19 cellular contexts compared by ENCODE assay signal in the genomic region with DNA sequence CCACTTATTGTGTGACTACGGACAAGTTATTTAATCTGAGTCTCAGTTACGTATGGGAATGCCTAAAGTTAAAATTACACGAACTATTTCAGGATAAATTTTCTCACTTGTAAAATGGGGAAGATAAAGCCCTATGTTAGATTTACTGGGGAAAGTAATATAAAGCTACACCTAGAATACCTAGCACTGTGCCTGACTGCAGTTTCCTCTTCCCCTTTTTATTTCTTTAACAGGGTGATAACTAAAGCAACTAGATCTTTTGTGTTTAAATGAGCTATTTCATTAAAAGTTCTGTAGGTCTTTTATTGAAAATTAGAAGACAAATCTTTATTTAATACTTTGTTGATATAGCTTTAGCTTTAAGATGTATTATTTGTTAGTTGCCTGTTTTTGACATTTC. TPM values are rescaled to one million over a fixed set of nuclear protein-coding genes. Genes with fewer than 3 reads are reported as not detected.
DNase-seq lines count a peak whose midpoint lies in the region; ATAC-seq, FAIRE-seq and TF ChIP-seq lines count a peak whose summit lies in the region.
"Had no signal": no experiment of that assay in that cellular context is flagged by ENCODE, and none has a peak within 500 bp of the region (broad histone marks: within the 10 kb centered on the region; RNA-seq: fewer than 3 reads in every experiment).

No MANE protein-coding gene starts in this region.

- H3K4me2 ChIP-seq in KMS-11, result peak overlapping the region; percentile 89
- H3K4me2 ChIP-seq in GM12878 (ENCODE audit: control insufficient read depth, insufficient read depth), result peak overlapping the region; percentile 73

- H3K79me2 ChIP-seq in KMS-11 (ENCODE audit: insufficient read depth, low read depth), result peaks cover 92% of the 10 kb centered on the region
- H3K79me2 ChIP-seq in GM12878 (ENCODE audit: control insufficient read depth, insufficient read depth, low read length), result peaks cover 100% of the 10 kb centered on the region

- TF ChIP-seq RAD21 in GM12878 (IDR thresholded peaks at IDR 0.05; ENCODE audit: insufficient read depth, low read depth, low read length), result no peak

- H3K36me3 ChIP-seq in left ventricle myocardium inferior (no peaks in the 10 kb centered on the region), KMS-11 (ENCODE audit: insufficient read depth) (no peaks in the 10 kb centered on the region), GM12878 (ENCODE audit: control insufficient read depth in 2 of 2, insufficient read depth in 2 of 2, low read length in 1 of 2) (peaks cover 3 to 7% of the 10 kb centered on the region in 2 experiments), thyroid gland (no peaks in the 10 kb centered on the region), testis (ENCODE audit: low read depth, missing control alignments) (no peaks in the 10 kb centered on the region)
- H3K36me3 ChIP-seq: ascending aorta had no signal

- in situ Hi-C loops in GM12878 (cut with MboI), result loop anchor here (10.0 kb wide), 2 partner anchors 206 to 214 kb away; no protein-coding TSS in a partner anchor

- TF ChIP-seq POLR2A in GM12878 (IDR thresholded peaks at IDR 0.05; ENCODE audit: low read depth, low read length), result no peak
- no peak for TF ChIP-seq POLR2A in thyroid gland (IDR thresholded peaks at IDR 0.05)
- no peak for TF ChIP-seq POLR2A in testis (IDR thresholded peaks at IDR 0.05)

- WGBS in GM12878 (ENCODE audit: insufficient coverage, insufficient replicate concordance, low lambda C conversion rate, missing lambda C conversion rate), result 7% methylated on average over 3 of the region's 3 CpGs
- 91 to 92% methylated on average over 3 of the region's 3 CpGs for WGBS in thyroid gland, 2 donors
- 77 to 85% methylated on average over 3 of the region's 3 CpGs for WGBS in testis, 2 donors

- H4K20me1 ChIP-seq in KMS-11 (ENCODE audit: insufficient read depth) (peaks cover 55% of the 10 kb centered on the region), GM12878 (ENCODE audit: control insufficient read depth, insufficient read depth) (peaks cover 38% of the 10 kb centered on the region)

- TF ChIP-seq CTCF in left ventricle myocardium inferior (IDR thresholded peaks at IDR 0.05; ENCODE audit: borderline replicate concordance), result no peak
- TF ChIP-seq CTCF in KMS-11 (conservative IDR thresholded peaks at IDR 0.05; ENCODE audit: low read depth, low read length), result no peak
- TF ChIP-seq CTCF in GM12878 (IDR thresholded peaks at IDR 0.05 in 2 of 3, conservative IDR thresholded peaks at IDR 0.05 in 1 of 3; ENCODE audit: control insufficient read depth in 2 of 3, extremely low read depth in 1 of 3, insufficient read depth in 1 of 3, low read depth in 3 of 3, low read length in 3 of 3), result no peak
- no peak for TF ChIP-seq CTCF in thyroid gland (IDR thresholded peaks at IDR 0.05)
- no peak for TF ChIP-seq CTCF in testis (IDR thresholded peaks at IDR 0.05)

- SMC1A ChIA-PET in GM12878 (lab: Charles Lee; ENCODE audit: uncharacterized antibody, unreplicated experiment), result interaction anchor here (0.7 to 5.1 kb wide), 40 partner anchors 9 to 213 kb away, joined by 3 to 91 read pairs (median 6); no protein-coding TSS in a partner anchor

- H3K9ac ChIP-seq in KMS-11, result no peak overlapping the region
- H3K9ac ChIP-seq in GM12878 (ENCODE audit: control insufficient read depth, insufficient read depth, low read length), result peak overlapping the region; percentile 94

- RAD21 ChIA-PET in GM12878 (lab: Charles Lee; ENCODE audit: unreplicated experiment), result interaction anchor here (0.8 to 5.1 kb wide), 29 partner anchors 8 to 213 kb away, joined by 3 to 114 read pairs (median 5); no protein-coding TSS in a partner anchor

- ATAC-seq in GM12878, result no peak

- POLR2A ChIA-PET in GM12878 (lab: Charles Lee), result interaction anchor here (0.5 to 3.6 kb wide), 13 partner anchors 9 to 385 kb away, joined by 3 to 49 read pairs (median 7); no protein-coding TSS in a partner anchor

- BruUV-seq in GM12878 (replicated peaks; lab: Mats Ljungman, UMichigan), result no TSS peak

- intact Hi-C loops in left ventricle myocardium inferior (cut with micrococcal nuclease), result no loop called here
- intact Hi-C loops in cardiac septum (cut with DNase I), result no loop called here
- intact Hi-C loops in GM12878 (cut with micrococcal nuclease; ENCODE audit: unreplicated experiment), result loop anchor here (2.0 to 5.0 kb wide), 5 partner anchors 104 to 284 kb away; no protein-coding TSS in a partner anchor
- intact Hi-C loops in thyroid gland (cut with DNase I), result no loop called here
- intact Hi-C loops in testis (cut with DNase I; ENCODE audit: low total_unique reads), result no loop called here

- no peak overlapping the region for H2AFZ ChIP-seq in KMS-11 (ENCODE audit: low read depth)
- no peak overlapping the region for H2AFZ ChIP-seq in GM12878 (ENCODE audit: control insufficient read depth, low read depth, low read length)

- no peak for DNase-seq in left ventricle myocardium inferior
- no peak for DNase-seq in cardiac septum (ENCODE audit: low spot score)
- DNase-seq in GM12878 (ENCODE audit: low read depth, low spot score), result no peak
- DNase-seq in thyroid gland, result no peak
- no peak for DNase-seq in testis
- DNase-seq in midbrain (lab: John Stamatoyannopoulos, UW), result no peak
- DNase-seq in AG08395 (ENCODE audit: low spot score), result no peak
- DNase-seq: dorsolateral prefrontal cortex, NCI-H1092, NCI-H510A, nucleus accumbens, small intestine, substantia nigra, T-helper 9 cell had no signal

- TF ChIP-seq EP300 in GM12878 (IDR thresholded peaks at IDR 0.05; ENCODE audit: borderline replicate concordance in 1 of 2, control insufficient read depth in 1 of 2, low read depth in 2 of 2, low read length in 2 of 2), result no peak

- H3K4me3 ChIP-seq in left ventricle myocardium inferior, result no peak overlapping the region
- no peak overlapping the region for H3K4me3 ChIP-seq in KMS-11 (IDR thresholded peaks at IDR 0.05; ENCODE audit: insufficient read depth, low read depth, low read length)
- H3K4me3 ChIP-seq in GM12878, result peak overlapping the region; percentile 86
- no peak overlapping the region for H3K4me3 ChIP-seq in thyroid gland (replicated peaks in 1 of 3)
- no peak overlapping the region for H3K4me3 ChIP-seq in testis
- H3K4me3 ChIP-seq: ascending aorta, lung had no signal

- no peak for FAIRE-seq in GM12878 (lab: Jason Lieb, UNC)
- FAIRE-seq: G401.6, HTR-8/SVneo, small intestine had no signal

- H3K9me3 ChIP-seq in left ventricle myocardium inferior (replicated peaks) (no peaks in the 10 kb centered on the region), GM12878 (replicated peaks; ENCODE audit: control insufficient read depth, insufficient read depth, low read length) (no peaks in the 10 kb centered on the region), thyroid gland (no peaks in the 10 kb centered on the region), testis (no peaks in the 10 kb centered on the region)
- H3K9me3 ChIP-seq: ascending aorta had no signal

- H3K27me3 ChIP-seq in left ventricle myocardium inferior (ENCODE audit: low read depth) (no peaks in the 10 kb centered on the region), KMS-11 (ENCODE audit: insufficient read depth, low read depth) (no peaks in the 10 kb centered on the region), GM12878 (replicated peaks in 1 of 2; ENCODE audit: control insufficient read depth in 2 of 2, insufficient read depth in 2 of 2, low read length in 1 of 2) (no peaks in the 10 kb centered on the region), thyroid gland (no peaks in the 10 kb centered on the region), testis (no peaks in the 10 kb centered on the region)
- H3K27me3 ChIP-seq: ascending aorta, dorsolateral prefrontal cortex had no signal

- H3K27ac ChIP-seq in left ventricle myocardium inferior (replicated peaks), result peak overlapping the region; percentile 14
- no peak overlapping the region for H3K27ac ChIP-seq in KMS-11
- peak overlapping the region; percentile 89 for H3K27ac ChIP-seq in GM12878 (ENCODE audit: control insufficient read depth, insufficient read depth)
- peak overlapping the region; percentile 6 to 61 (median 18) for H3K27ac ChIP-seq in thyroid gland
- H3K27ac ChIP-seq in testis, result no peak overlapping the region

- H3K4me1 ChIP-seq in left ventricle myocardium inferior (peaks cover 89% of the 10 kb centered on the region), KMS-11 (ENCODE audit: low read depth, poor library complexity, severe bottlenecking) (peaks cover 52% of the 10 kb centered on the region), GM12878 (ENCODE audit: control insufficient read depth, insufficient read depth, low read length) (peaks cover 23% of the 10 kb centered on the region), thyroid gland (peaks cover 53 to 66% of the 10 kb centered on the region in 2 donors), testis (no peaks in the 10 kb centered on the region)

- CTCF ChIA-PET in GM12878 (lab: Yijun Ruan, JAX), result interaction anchor here (0.6 to 3.3 kb wide), 21 partner anchors 9 to 293 kb away, joined by 3 to 15 read pairs (median 4); no protein-coding TSS in a partner anchor

RNA-seq across cellular contexts. Expression of a gene that starts 5.0 kb away (rescaled TPM):
- 16.8 TPM for total RNA-seq in left ventricle myocardium inferior
- total RNA-seq in cardiac septum, result 31.2 TPM
- 162 and 165 TPM in 2 replicates for total RNA-seq in GM12878 (2013; cell fraction: nucleolus; rRNA removed)
- total RNA-seq in GM12878 (2014; rRNA removed), result 78.7 and 97.7 TPM in 2 replicates
- 93.5 and 98.4 TPM in 2 replicates for total RNA-seq in GM12878 (2014; rRNA removed; fragmentation: Illumina TruSeq; extraction: Trizol)
- 59.6 and 63.8 TPM in 2 replicates for total RNA-seq in GM12878 (2021)
- 31.4 TPM for polyA plus RNA-seq in GM12878 (2011; ENCODE audit: low read depth)
- polyA plus RNA-seq in GM12878 (2011; rRNA removed), result 73.9 and 100 TPM in 2 replicates
- 32.6 and 37.4 TPM in 2 replicates for polyA plus RNA-seq in GM12878 (2011; cell fraction: cytosol; rRNA removed)
- polyA plus RNA-seq in GM12878 (2011; cell fraction: nucleus; rRNA removed), result 25.4 and 27.2 TPM in 2 replicates
- 41.8 and 83.8 TPM in 2 replicates for polyA plus RNA-seq in GM12878 (2012)
- polyA plus RNA-seq in GM12878 (2014; fragmentation: Illumina TruSeq; extraction: Trizol), result 84.8 and 117 TPM in 2 replicates
- polyA plus RNA-seq in GM12878 (2014; fragmentation: Nextera tagmentation; extraction: Ambion mirVana), result 10 to 100 TPM; 19.7 to 36.5 TPM
- 48.3 and 58.9 TPM in 2 replicates for polyA plus RNA-seq in GM12878 (2014; rRNA removed)
- polyA plus RNA-seq in GM12878 (2016; fragmentation: Nextera tagmentation; extraction: Ambion mirVana), result 100 to 1,000 TPM; 102 to 103 TPM
- 72.0 and 80.5 TPM in 2 replicates for polyA minus RNA-seq in GM12878 (2011; rRNA and poly(A)+ RNA removed)
- polyA minus RNA-seq in GM12878 (2011; cell fraction: cytosol; rRNA and poly(A)+ RNA removed), result 27.7 and 31.4 TPM in 2 replicates
- polyA minus RNA-seq in GM12878 (2011; cell fraction: nucleus; rRNA and poly(A)+ RNA removed), result 20.8 and 31.0 TPM in 2 replicates
- total RNA-seq in thyroid gland, result 10 to 100 TPM; 18.9 to 37.1 (median 27.3) TPM
- 10 to 100 TPM; 20.9 TPM for total RNA-seq in testis
- 19.7 TPM for polyA plus RNA-seq in testis (ENCODE audit: insufficient read depth, low read depth, low replicate concordance)

Comparison
In these comparisons a context has a peak if more than half of its experiments do, and no peak if none do; other contexts are left out.
1. H3K27ac ChIP-seq: peak in left ventricle myocardium inferior (single experiment), GM12878 (single experiment) and thyroid gland (3 of 3); none in KMS-11 (single experiment) and testis (0 of 2).